25 cellular contexts compared by ENCODE assay signal in the genomic region with DNA sequence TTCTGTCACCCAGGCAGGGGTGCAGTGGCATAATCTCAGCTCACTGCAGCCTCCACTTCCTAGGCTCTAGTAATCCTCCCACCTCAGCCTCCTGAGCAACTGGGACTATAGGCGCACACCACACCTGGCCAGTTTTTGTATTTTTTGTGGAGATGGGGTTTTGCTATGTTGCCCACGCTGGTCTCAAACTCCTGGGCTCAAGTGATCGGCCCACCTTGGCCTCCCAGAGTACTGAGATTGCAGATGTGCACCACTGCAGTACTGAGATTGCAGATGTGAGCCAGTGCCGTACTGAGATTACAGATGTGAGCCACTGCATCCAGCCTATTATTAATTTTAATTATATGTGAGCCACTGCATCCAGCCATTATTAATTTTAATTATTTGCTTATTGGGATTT. TPM values are rescaled to one million over a fixed set of nuclear protein-coding genes. Genes with fewer than 3 reads are reported as not detected.
DNase-seq lines count a peak whose midpoint lies in the region; ATAC-seq, FAIRE-seq and TF ChIP-seq lines count a peak whose summit lies in the region.
"Had no signal": no experiment of that assay in that cellular context is flagged by ENCODE, and none has a peak within 500 bp of the region (broad histone marks: within the 10 kb centered on the region; RNA-seq: fewer than 3 reads in every experiment).

No MANE protein-coding gene starts in this region.

- H4K91ac ChIP-seq in trophoblast cell (ENCODE audit: low read depth, low read length): no peak overlapping the region

- H3K27me3 ChIP-seq in HepG2 (ENCODE audit: control insufficient read depth in 1 of 2, insufficient read depth in 2 of 2, low read length in 2 of 2): no peaks in the 10 kb centered on the region
- H3K27me3 ChIP-seq in right lobe of liver: no peaks in the 10 kb centered on the region
- no peaks in the 10 kb centered on the region for H3K27me3 ChIP-seq in trophoblast cell (ENCODE audit: insufficient read depth, low read length)
- H3K27me3 ChIP-seq: BLaER1 had no signal

- H4K20me1 ChIP-seq in HepG2 (ENCODE audit: insufficient read depth, low read length): peaks cover 11% of the 10 kb centered on the region; the same call in 1 of the 2 replicates

- intact Hi-C loops in HepG2 (cut with micrococcal nuclease; ENCODE audit: unreplicated experiment) (no loop called here), right lobe of liver (cut with DNase I) (loop anchor here in 1 of 2 donors (10.0 kb wide), 1 partner anchor 77 kb away; no protein-coding TSS in a partner anchor)

- H3K79me2 ChIP-seq in HepG2 (ENCODE audit: insufficient read depth, low read length): peaks cover 65% of the 10 kb centered on the region
- peaks cover 13% of the 10 kb centered on the region for H3K79me2 ChIP-seq in trophoblast cell (ENCODE audit: control insufficient read depth, insufficient read depth, low read length, poor library complexity)

- TF ChIP-seq CTCF in HepG2 (CRISPR knock-in tag; IDR thresholded peaks at IDR 0.05) (no peak), right lobe of liver (IDR thresholded peaks at IDR 0.05) (no peak)

- no peak overlapping the region for H2BK120ac ChIP-seq in trophoblast cell (ENCODE audit: insufficient read depth, low read length, poor library complexity)

- H4K8ac ChIP-seq in trophoblast cell (ENCODE audit: low read depth, low read length): no peak overlapping the region

- H3K27ac Mint-ChIP-seq in stimulated activated naive B cell treated with anti-CD40 and anti-IgM and Interleukin-4, amounts not matched to agents 10 μg/mL and 1 μg/mL and 100 μg/mL, for 72 hours: no peak overlapping the region
- H3K27ac Mint-ChIP-seq: B cell; CD4-positive, CD25-positive, alpha-beta regulatory T cell had no signal

- H3K36me3 ChIP-seq in HepG2 (replicated peaks in 1 of 2; ENCODE audit: control insufficient read depth in 1 of 2, insufficient read depth in 2 of 2, low read length in 2 of 2) (peaks cover 3 to 14% of the 10 kb centered on the region in 2 experiments; a peak in 3 of 5 replicates), right lobe of liver (no peaks in the 10 kb centered on the region), trophoblast cell (ENCODE audit: control insufficient read depth in 1 of 2, insufficient read depth in 2 of 2, low read length in 2 of 2) (peaks cover 9 to 23% of the 10 kb centered on the region in 2 experiments)

- no peak overlapping the region for H3K4me3 ChIP-seq in HepG2 (replicated peaks in 1 of 3; ENCODE audit: insufficient read depth in 1 of 3, low read depth in 2 of 3, low read length in 3 of 3)
- H3K4me3 ChIP-seq in right lobe of liver: no peak overlapping the region
- H3K4me3 ChIP-seq in trophoblast cell (ENCODE audit: low read depth, low read length): no peak overlapping the region
- H3K4me3 ChIP-seq: A549, BLaER1, GM12878 had no signal

- H2AK5ac ChIP-seq in trophoblast cell (ENCODE audit: low read length): no peak overlapping the region

- no peak for ATAC-seq in HepG2
- no peak for ATAC-seq in right lobe of liver
- no peak for ATAC-seq in stimulated activated naive B cell treated with anti-CD40 and anti-IgM and Interleukin-4, amounts not matched to agents 10 μg/mL and 1 μg/mL and 100 μg/mL, for 72 hours (replicated peaks)
- ATAC-seq: A549, GM12878 had no signal

- peaks cover 5 to 19% of the 10 kb centered on the region in 2 donors for H3K4me1 Mint-ChIP-seq in stimulated activated naive B cell treated with anti-CD40 and anti-IgM and Interleukin-4, amounts not matched to agents 10 μg/mL and 1 μg/mL and 100 μg/mL, for 72 hours

- no peak overlapping the region for H3K18ac ChIP-seq in trophoblast cell (ENCODE audit: low read length)

- no peak overlapping the region for H2BK12ac ChIP-seq in trophoblast cell (ENCODE audit: low read length)

- no peak overlapping the region for H4K12ac ChIP-seq in trophoblast cell (ENCODE audit: low read depth, low read length)

- no peak overlapping the region for H2BK5ac ChIP-seq in trophoblast cell (ENCODE audit: low read depth, low read length, poor library complexity)

- H3K4me3 Mint-ChIP-seq in stimulated activated naive B cell treated with anti-CD40 and anti-IgM and Interleukin-4, amounts not matched to agents 10 μg/mL and 1 μg/mL and 100 μg/mL, for 72 hours: no peak overlapping the region
- H3K4me3 Mint-ChIP-seq: B cell; CD14-positive monocyte; CD4-positive, CD25-positive, alpha-beta regulatory T cell; CD8-positive, alpha-beta memory T cell had no signal

- no peaks in the 10 kb centered on the region for H3K9me3 ChIP-seq in HepG2 (ENCODE audit: low read length)
- no peaks in the 10 kb centered on the region for H3K9me3 ChIP-seq in right lobe of liver
- peaks cover 2% of the 10 kb centered on the region for H3K9me3 ChIP-seq in trophoblast cell (ENCODE audit: insufficient read depth, low read depth, low read length)
- H3K9me3 ChIP-seq: A549, BLaER1 had no signal

- WGBS in HepG2 (ENCODE audit: low lambda C conversion rate): 100% methylated on average over 4 of the region's 4 CpGs
- WGBS in right lobe of liver (ENCODE audit: insufficient coverage, low coverage, low lambda C conversion rate, missing lambda C conversion rate): 100% methylated on average over 4 of the region's 4 CpGs
- WGBS in trophoblast cell (ENCODE audit: extremely low coverage, insufficient coverage, insufficient read length): no CpG with 5 or more reads among the region's 4 CpGs

- no peaks in the 10 kb centered on the region for H3K27me3 Mint-ChIP-seq in stimulated activated naive B cell treated with anti-CD40 and anti-IgM and Interleukin-4, amounts not matched to agents 10 μg/mL and 1 μg/mL and 100 μg/mL, for 72 hours
- H3K27me3 Mint-ChIP-seq: B cell; CD4-positive, alpha-beta memory T cell; CD4-positive, CD25-positive, alpha-beta regulatory T cell; CD8-positive, alpha-beta memory T cell had no signal

- H3K36me3 Mint-ChIP-seq in stimulated activated naive B cell treated with anti-CD40 and anti-IgM and Interleukin-4, amounts not matched to agents 10 μg/mL and 1 μg/mL and 100 μg/mL, for 72 hours: peaks cover 11 to 18% of the 10 kb centered on the region in 2 donors

- no peak for TF ChIP-seq RAD21 in HepG2 (CRISPR knock-in tag; IDR thresholded peaks at IDR 0.05)

- H3K27ac ChIP-seq in HepG2 (ENCODE audit: extremely low read length, insufficient read depth, low read length) (no peak overlapping the region), right lobe of liver (no peak overlapping the region), trophoblast cell (ENCODE audit: low read depth, low read length) (no peak overlapping the region)
- H3K27ac ChIP-seq: 22Rv1, A549, BLaER1 had no signal

- no peaks in the 10 kb centered on the region for H3K79me1 ChIP-seq in trophoblast cell (ENCODE audit: low read length)

- peaks cover 9% of the 10 kb centered on the region for H3K4me1 ChIP-seq in HepG2 (ENCODE audit: insufficient read depth, low read length)
- peaks cover 0 to 15% (median 3%) of the 10 kb centered on the region in 4 donors for H3K4me1 ChIP-seq in right lobe of liver
- H3K4me1 ChIP-seq in trophoblast cell (ENCODE audit: control insufficient read depth in 1 of 2, insufficient read depth in 2 of 2, low read length in 2 of 2): peaks cover under 1 to 12% of the 10 kb centered on the region in 2 experiments

- no peak overlapping the region for H3K4me2 ChIP-seq in HepG2 (ENCODE audit: low read depth, low read length)
- H3K4me2 ChIP-seq in trophoblast cell (ENCODE audit: low read length): no peak overlapping the region
- H3K4me2 ChIP-seq: A549, BLaER1 had no signal

- H3K9me3 Mint-ChIP-seq in stimulated activated naive B cell treated with anti-CD40 and anti-IgM and Interleukin-4, amounts not matched to agents 10 μg/mL and 1 μg/mL and 100 μg/mL, for 72 hours: no peaks in the 10 kb centered on the region
- H3K9me3 Mint-ChIP-seq: CD14-positive monocyte; CD4-positive, alpha-beta memory T cell; CD4-positive, CD25-positive, alpha-beta regulatory T cell; CD8-positive, alpha-beta memory T cell had no signal

- POLR2A ChIA-PET in HepG2 (lab: Yijun Ruan, JAX): interaction anchor here (1.5 kb wide), 1 partner anchor 11 kb away, joined by 4 read pairs; no protein-coding TSS in a partner anchor

- no TSS peak for BruUV-seq in HepG2 (replicated peaks; lab: Mats Ljungman, UMichigan)

- no peak overlapping the region for H2AFZ ChIP-seq in HepG2 (ENCODE audit: low read length)
- no peak overlapping the region for H2AFZ ChIP-seq in trophoblast cell (ENCODE audit: insufficient read depth, low read length, poor library complexity)

- TF ChIP-seq EP300 in HepG2 (IDR thresholded peaks at IDR 0.05; ENCODE audit: low read depth in 2 of 2, low read length in 2 of 2): no peak
- TF ChIP-seq EP300 in HepG2 (CRISPR knock-in tag; IDR thresholded peaks at IDR 0.05; ENCODE audit: borderline replicate concordance): no peak

- no peak overlapping the region for H3K23ac ChIP-seq in trophoblast cell (ENCODE audit: low read length)

- TF ChIP-seq POLR2A in HepG2 (IDR thresholded peaks at IDR 0.05; ENCODE audit: insufficient read depth in 1 of 2, low read depth in 2 of 2, low read length in 2 of 2): no peak
- TF ChIP-seq POLR2A in right lobe of liver (IDR thresholded peaks at IDR 0.05): no peak

- in situ Hi-C loops in HepG2 (cut with HindIII; ENCODE audit: extremely low pct_ligation_motif_present, low pct_unique_long_range_greater_than_20kb): no loop called here

- H3K9ac ChIP-seq in HepG2 (ENCODE audit: insufficient read depth, low read depth, low read length): no peak overlapping the region
- H3K9ac ChIP-seq in trophoblast cell (ENCODE audit: low read length): no peak overlapping the region
- H3K9ac ChIP-seq: BLaER1 had no signal

- no peak overlapping the region for H3K14ac ChIP-seq in trophoblast cell (ENCODE audit: low read length)

- no peak for FAIRE-seq in HepG2 (lab: Jason Lieb, UNC)
- FAIRE-seq: A549, GM12878, GM12892, GM18507 had no signal

- CTCF ChIA-PET in HepG2 (lab: Yijun Ruan, JAX; ENCODE audit: low intra/inter-chr PET ratio, low total read pairs): no interaction called here

- H3K4ac ChIP-seq in trophoblast cell (ENCODE audit: low read depth, low read length): peak overlapping the region; percentile 54

- DNase-seq in HepG2 (ENCODE audit: low spot score) (no peak), right lobe of liver (no peak), trophoblast cell (no peak)
- no peak for DNase-seq in stimulated activated naive B cell treated with anti-CD40 and anti-IgM and Interleukin-4, amounts not matched to agents 10 μg/mL and 1 μg/mL and 100 μg/mL, for 72 hours
- DNase-seq: AML-193; C1 segment of cervical spinal cord; CD4-positive, alpha-beta memory T cell; CD4-positive, CD25-positive, alpha-beta regulatory T cell; CD8-positive, alpha-beta memory T cell; COR-L47; DMS 273 treated with DMSO at 0.1 percent for 48 hours; DMS153; DMS53; DMS79; DND-41; EL; GDM1 had no signal

RNA-seq across cellular contexts. Expression of a gene that starts 13.8 kb away (rescaled TPM):
- total RNA-seq in HepG2 (2016; rRNA removed; fragmentation: Illumina TruSeq; extraction: Trizol) (54.2 and 66.2 TPM in 2 replicates), right lobe of liver (10 to 100 TPM; 33.9 to 58.6 (median 47.6) TPM)
- total RNA-seq in HepG2 (2016; cell fraction: cytosol; rRNA removed; fragmentation: Illumina TruSeq; extraction: Trizol; ENCODE audit: low read depth): 6.4 and 7.7 TPM in 2 replicates
- total RNA-seq in HepG2 (2016; cell fraction: insoluble cytoplasmic fraction; rRNA removed; fragmentation: Illumina TruSeq; extraction: Trizol): 55.2 and 65.5 TPM in 2 replicates
- 35.0 and 35.8 TPM in 2 replicates for total RNA-seq in HepG2 (2016; cell fraction: membrane; rRNA removed; fragmentation: Illumina TruSeq; extraction: Trizol)
- 21.6 and 23.7 TPM in 2 replicates for total RNA-seq in HepG2 (2016; cell fraction: nucleus; rRNA removed; fragmentation: Illumina TruSeq; extraction: Trizol)
- polyA plus RNA-seq in HepG2 (2011; rRNA removed): 42.3 and 47.4 TPM in 2 replicates
- 32.4 and 45.6 TPM in 2 replicates for polyA plus RNA-seq in HepG2 (2011; cell fraction: cytosol; rRNA removed)
- 7.9 and 11.0 TPM in 2 replicates for polyA plus RNA-seq in HepG2 (2011; cell fraction: nucleus; rRNA removed)
- 27.3 and 28.9 TPM in 2 replicates for polyA plus RNA-seq in HepG2 (2012)
- 3.5 and 3.6 TPM in 2 replicates for polyA plus RNA-seq in HepG2 (2016; cell fraction: cytosol; fragmentation: Illumina TruSeq; extraction: Trizol; ENCODE audit: low read depth)
- polyA plus RNA-seq in HepG2 (2016; cell fraction: insoluble cytoplasmic fraction; fragmentation: Illumina TruSeq; extraction: Trizol; ENCODE audit: low read depth): 56.6 and 59.0 TPM in 2 replicates
- 19.4 and 19.8 TPM in 2 replicates for polyA plus RNA-seq in HepG2 (2016; cell fraction: membrane; fragmentation: Illumina TruSeq; extraction: Trizol; ENCODE audit: low read depth)
- 30.2 and 30.5 TPM in 2 replicates for polyA plus RNA-seq in HepG2 (2016; cell fraction: nucleus; fragmentation: Illumina TruSeq; extraction: Trizol; ENCODE audit: insufficient read depth, low read depth)
- 31.9 and 49.0 TPM in 2 replicates for polyA minus RNA-seq in HepG2 (2011; rRNA and poly(A)+ RNA removed; ENCODE audit: low replicate concordance)
- polyA minus RNA-seq in HepG2 (2011; cell fraction: cytosol; rRNA and poly(A)+ RNA removed): 31.0 and 34.3 TPM in 2 replicates
- 13.8 and 19.4 TPM in 2 replicates for polyA minus RNA-seq in HepG2 (2011; cell fraction: nucleus; rRNA and poly(A)+ RNA removed)
- polyA plus RNA-seq in trophoblast cell (2013): 43.6 and 43.9 TPM in 2 replicates

RNA-seq across cellular contexts. Expression of a gene that starts 42.2 kb away (rescaled TPM):
- total RNA-seq in HepG2 (2016; rRNA removed; fragmentation: Illumina TruSeq; extraction: Trizol): 256 and 504 TPM in 2 replicates
- 47.1 and 52.6 TPM in 2 replicates for total RNA-seq in HepG2 (2016; cell fraction: cytosol; rRNA removed; fragmentation: Illumina TruSeq; extraction: Trizol; ENCODE audit: low read depth)
- total RNA-seq in HepG2 (2016; cell fraction: insoluble cytoplasmic fraction; rRNA removed; fragmentation: Illumina TruSeq; extraction: Trizol): 277 and 538 TPM in 2 replicates
- 139 and 150 TPM in 2 replicates for total RNA-seq in HepG2 (2016; cell fraction: membrane; rRNA removed; fragmentation: Illumina TruSeq; extraction: Trizol)
- 149 and 165 TPM in 2 replicates for total RNA-seq in HepG2 (2016; cell fraction: nucleus; rRNA removed; fragmentation: Illumina TruSeq; extraction: Trizol)
- 249 and 335 TPM in 2 replicates for polyA plus RNA-seq in HepG2 (2011; rRNA removed)
- polyA plus RNA-seq in HepG2 (2011; cell fraction: cytosol; rRNA removed): 317 and 360 TPM in 2 replicates
- polyA plus RNA-seq in HepG2 (2011; cell fraction: nucleus; rRNA removed): 61.1 and 72.7 TPM in 2 replicates
- 349 and 597 TPM in 2 replicates for polyA plus RNA-seq in HepG2 (2012)
- 53.7 and 53.8 TPM in 2 replicates for polyA plus RNA-seq in HepG2 (2016; cell fraction: cytosol; fragmentation: Illumina TruSeq; extraction: Trizol; ENCODE audit: low read depth)
- polyA plus RNA-seq in HepG2 (2016; cell fraction: insoluble cytoplasmic fraction; fragmentation: Illumina TruSeq; extraction: Trizol; ENCODE audit: low read depth): 882 and 909 TPM in 2 replicates
- 149 and 156 TPM in 2 replicates for polyA plus RNA-seq in HepG2 (2016; cell fraction: membrane; fragmentation: Illumina TruSeq; extraction: Trizol; ENCODE audit: low read depth)
- 279 and 293 TPM in 2 replicates for polyA plus RNA-seq in HepG2 (2016; cell fraction: nucleus; fragmentation: Illumina TruSeq; extraction: Trizol; ENCODE audit: insufficient read depth, low read depth)
- 266 and 357 TPM in 2 replicates for polyA minus RNA-seq in HepG2 (2011; rRNA and poly(A)+ RNA removed; ENCODE audit: low replicate concordance)
- 327 and 341 TPM in 2 replicates for polyA minus RNA-seq in HepG2 (2011; cell fraction: cytosol; rRNA and poly(A)+ RNA removed)
- 88.1 and 126 TPM in 2 replicates for polyA minus RNA-seq in HepG2 (2011; cell fraction: nucleus; rRNA and poly(A)+ RNA removed)
- total RNA-seq in right lobe of liver: 100 to 1,000 TPM; 167 to 446 (median 217) TPM
- 619 and 645 TPM in 2 replicates for polyA plus RNA-seq in trophoblast cell (2013)

RNA-seq across cellular contexts. Expression of a gene that starts 50.3 kb away (rescaled TPM):
- total RNA-seq in HepG2 (2016; rRNA removed; fragmentation: Illumina TruSeq; extraction: Trizol) (22.7 and 27.9 TPM in 2 replicates), right lobe of liver (10 to 100 TPM; 56.6 to 94.7 (median 68.3) TPM)
- 4.3 and 4.7 TPM in 2 replicates for total RNA-seq in HepG2 (2016; cell fraction: cytosol; rRNA removed; fragmentation: Illumina TruSeq; extraction: Trizol; ENCODE audit: low read depth)
- 22.1 and 22.8 TPM in 2 replicates for total RNA-seq in HepG2 (2016; cell fraction: insoluble cytoplasmic fraction; rRNA removed; fragmentation: Illumina TruSeq; extraction: Trizol)
- total RNA-seq in HepG2 (2016; cell fraction: membrane; rRNA removed; fragmentation: Illumina TruSeq; extraction: Trizol): 12.6 and 13.8 TPM in 2 replicates
- 16.9 TPM in 2 replicates for total RNA-seq in HepG2 (2016; cell fraction: nucleus; rRNA removed; fragmentation: Illumina TruSeq; extraction: Trizol)
- 40.8 and 59.8 TPM in 2 replicates for polyA plus RNA-seq in HepG2 (2011; rRNA removed)
- 29.8 and 37.1 TPM in 2 replicates for polyA plus RNA-seq in HepG2 (2011; cell fraction: cytosol; rRNA removed)
- polyA plus RNA-seq in HepG2 (2011; cell fraction: nucleus; rRNA removed): 69.2 and 76.6 TPM in 2 replicates
- 26.4 and 32.7 TPM in 2 replicates for polyA plus RNA-seq in HepG2 (2012)
- polyA plus RNA-seq in HepG2 (2016; cell fraction: cytosol; fragmentation: Illumina TruSeq; extraction: Trizol; ENCODE audit: low read depth): 3.1 and 3.2 TPM in 2 replicates
- 24.4 and 30.4 TPM in 2 replicates for polyA plus RNA-seq in HepG2 (2016; cell fraction: insoluble cytoplasmic fraction; fragmentation: Illumina TruSeq; extraction: Trizol; ENCODE audit: low read depth)
- 10.0 and 10.4 TPM in 2 replicates for polyA plus RNA-seq in HepG2 (2016; cell fraction: membrane; fragmentation: Illumina TruSeq; extraction: Trizol; ENCODE audit: low read depth)
- polyA plus RNA-seq in HepG2 (2016; cell fraction: nucleus; fragmentation: Illumina TruSeq; extraction: Trizol; ENCODE audit: insufficient read depth, low read depth): 33.4 and 38.4 TPM in 2 replicates
- 118 and 247 TPM in 2 replicates for polyA minus RNA-seq in HepG2 (2011; rRNA and poly(A)+ RNA removed; ENCODE audit: low replicate concordance)
- 37.2 and 50.5 TPM in 2 replicates for polyA minus RNA-seq in HepG2 (2011; cell fraction: cytosol; rRNA and poly(A)+ RNA removed)
- polyA minus RNA-seq in HepG2 (2011; cell fraction: nucleus; rRNA and poly(A)+ RNA removed): 49.2 and 53.7 TPM in 2 replicates
- 83.3 and 84.7 TPM in 2 replicates for polyA plus RNA-seq in trophoblast cell (2013)
